8 cellular contexts compared by ENCODE assay signal in genomic region chr17:47941998-47942490, GRCh38. TPM values are rescaled to one million over a fixed set of nuclear protein-coding genes. Genes with fewer than 3 reads are reported as not detected.
A peak's percentile ranks its signal among the peaks of the same experiment; 100 is the strongest.
DNase-seq lines count a peak whose midpoint lies in the region; ATAC-seq and TF ChIP-seq lines count a peak whose summit lies in the region.

No MANE protein-coding gene starts in this region.

- H3K36me3 Mint-ChIP-seq in activated naive CD8-positive, alpha-beta T cell treated with anti-CD3 and anti-CD28 coated beads, Interleukin-2, amount 10 ng/mL, durations not matched to agents 7 days and 5 days: peaks cover 16% of the 10 kb centered on the region

- no peak for TF ChIP-seq CTCF in suprapubic skin (IDR thresholded peaks at IDR 0.05)

- DNase-seq in activated CD4-positive, alpha-beta T cell treated with anti-CD3 and anti-CD28 coated beads for 48 hours: peak; percentile 25
- DNase-seq in activated CD4-positive, alpha-beta T cell treated with anti-CD3 and anti-CD28 coated beads for 4 hours: no peak
- no peak for DNase-seq in activated naive CD8-positive, alpha-beta T cell treated with anti-CD3 and anti-CD28 coated beads, Interleukin-2, amount 10 ng/mL, durations not matched to agents 7 days and 5 days
- DNase-seq in left kidney (ENCODE audit: low read depth, low spot score) (peak; percentile 19), suprapubic skin (ENCODE audit: low spot score in 2 of 2) (no peak), activated gamma-delta T cell treated with Interleukin-2 at 50 U/mL for 16 hours (no peak), midbrain (lab: John Stamatoyannopoulos, UW) (no peak), NCI-H446 treated with DMSO at 0.1 percent for 48 hours (lab: John Stamatoyannopoulos, UW) (no peak)

- TF ChIP-seq EP300 in suprapubic skin (IDR thresholded peaks at IDR 0.05): no peak

- ATAC-seq in activated naive CD8-positive, alpha-beta T cell treated with anti-CD3 and anti-CD28 coated beads, Interleukin-2, amount 10 ng/mL, durations not matched to agents 7 days and 5 days (ENCODE audit: low read depth): no peak

- peaks cover 31% of the 10 kb centered on the region for H3K4me1 ChIP-seq in suprapubic skin

- POLR2A ChIA-PET in activated naive CD8-positive, alpha-beta T cell treated with anti-CD3 and anti-CD28 coated beads, Interleukin-2, amount 10 ng/mL, durations not matched to agents 7 days and 5 days (lab: Charles Lee): interaction anchor here (0.6 to 3.9 kb wide), 9 partner anchors 8 to 181 kb away, joined by 3 to 24 read pairs (median 5); partner anchors contain the start of genes CDK5RAP3 and SP2

- H3K27me3 Mint-ChIP-seq in activated naive CD8-positive, alpha-beta T cell treated with anti-CD3 and anti-CD28 coated beads, Interleukin-2, amount 10 ng/mL, durations not matched to agents 7 days and 5 days: no peaks in the 10 kb centered on the region

- H3K9me3 ChIP-seq in suprapubic skin: no peaks in the 10 kb centered on the region

- peak overlapping the region; percentile 97 for H3K4me3 Mint-ChIP-seq in activated naive CD8-positive, alpha-beta T cell treated with anti-CD3 and anti-CD28 coated beads, Interleukin-2, amount 10 ng/mL, durations not matched to agents 7 days and 5 days

- H3K27me3 ChIP-seq in suprapubic skin: no peaks in the 10 kb centered on the region

- H3K9me3 Mint-ChIP-seq in activated naive CD8-positive, alpha-beta T cell treated with anti-CD3 and anti-CD28 coated beads, Interleukin-2, amount 10 ng/mL, durations not matched to agents 7 days and 5 days: peaks cover 2% of the 10 kb centered on the region

- H3K4me1 Mint-ChIP-seq in activated naive CD8-positive, alpha-beta T cell treated with anti-CD3 and anti-CD28 coated beads, Interleukin-2, amount 10 ng/mL, durations not matched to agents 7 days and 5 days: peaks cover 40% of the 10 kb centered on the region

- WGBS in suprapubic skin: 9% methylated on average over 5 of the region's 9 CpGs

- peak overlapping the region; percentile 78 for H3K27ac Mint-ChIP-seq in activated naive CD8-positive, alpha-beta T cell treated with anti-CD3 and anti-CD28 coated beads, Interleukin-2, amount 10 ng/mL, durations not matched to agents 7 days and 5 days

- H3K27ac ChIP-seq in suprapubic skin: peak overlapping the region; percentile 57

- TF ChIP-seq POLR2A in suprapubic skin (IDR thresholded peaks at IDR 0.05): no peak

- peaks cover 15% of the 10 kb centered on the region for H3K36me3 ChIP-seq in suprapubic skin

- peak overlapping the region; percentile 60 for H3K4me3 ChIP-seq in suprapubic skin

RNA-seq across cellular contexts. Expression of gene PNPO, which starts 0.7 kb away (rescaled TPM):
- 10 to 100 TPM; 32.5 to 32.8 TPM for total RNA-seq in activated naive CD8-positive, alpha-beta T cell treated with anti-CD3 and anti-CD28 coated beads, Interleukin-2, amount 10 ng/mL, durations not matched to agents 7 days and 5 days
- total RNA-seq in suprapubic skin: 10 to 100 TPM; 14.6 to 33.6 (median 24.7) TPM

RNA-seq across cellular contexts. Expression of gene PRR15L, which starts 15.6 kb away (rescaled TPM):
- not detected for total RNA-seq in activated naive CD8-positive, alpha-beta T cell treated with anti-CD3 and anti-CD28 coated beads, Interleukin-2, amount 10 ng/mL, durations not matched to agents 7 days and 5 days
- 10 to 100 TPM; 11.4 to 27.1 (median 21.8) TPM for total RNA-seq in suprapubic skin

RNA-seq across cellular contexts. Expression of gene CDK5RAP3, which starts 28.9 kb away (rescaled TPM):
- total RNA-seq in activated naive CD8-positive, alpha-beta T cell treated with anti-CD3 and anti-CD28 coated beads, Interleukin-2, amount 10 ng/mL, durations not matched to agents 7 days and 5 days: 100 to 1,000 TPM; 286 to 287 TPM
- 100 to 1,000 TPM; 100 to 296 (median 142) TPM for total RNA-seq in suprapubic skin

RNA-seq across cellular contexts. Expression of gene SP2, which starts 46.0 kb away (rescaled TPM):
- total RNA-seq in activated naive CD8-positive, alpha-beta T cell treated with anti-CD3 and anti-CD28 coated beads, Interleukin-2, amount 10 ng/mL, durations not matched to agents 7 days and 5 days: 10 to 100 TPM; 28.1 to 28.2 TPM
- total RNA-seq in suprapubic skin: 10 to 100 TPM in 2 of 4 donors, 1 to 10 TPM in 2; 6.9 to 12.7 (median 9.8) TPM

Comparison
In these comparisons a context has a peak if more than half of its experiments do, and no peak if none do; other contexts are left out.
1. DNase-seq: peak in activated CD4-positive, alpha-beta T cell treated with anti-CD3 and anti-CD28 coated beads for 48 hours (single experiment) and left kidney (single experiment); none in activated CD4-positive, alpha-beta T cell treated with anti-CD3 and anti-CD28 coated beads for 4 hours (0 of 2), activated naive CD8-positive, alpha-beta T cell treated with anti-CD3 and anti-CD28 coated beads, Interleukin-2, amount 10 ng/mL, durations not matched to agents 7 days and 5 days (single experiment), suprapubic skin (0 of 2), activated gamma-delta T cell treated with Interleukin-2 at 50 U/mL for 16 hours (single experiment), midbrain (single experiment) and NCI-H446 treated with DMSO at 0.1 percent for 48 hours (single experiment).
2. RNA of gene PRR15L, which starts 15.6 kb away (total RNA-seq): 11.4 to 27.1 TPM in suprapubic skin; not detected in activated naive CD8-positive, alpha-beta T cell treated with anti-CD3 and anti-CD28 coated beads, Interleukin-2, amount 10 ng/mL, durations not matched to agents 7 days and 5 days; every median in the first group is over 10 times any median in the second.